In genomic region chr5:35248843-35249780, GRCh38 we compare ENCODE assay signal across 11 cellular contexts. TPM values are rescaled to one million over a fixed set of nuclear protein-coding genes. Genes with fewer than 3 reads are reported as not detected.
DNase-seq lines count a peak whose midpoint lies in the region; ATAC-seq and TF ChIP-seq lines count a peak whose summit lies in the region.
"Had no signal": no experiment of that assay in that cellular context is flagged by ENCODE, and none has a peak within 500 bp of the region (broad histone marks: within the 10 kb centered on the region; RNA-seq: fewer than 3 reads in every experiment).

No MANE protein-coding gene starts in this region.

- peaks cover 0 to 13% (median 9%) of the 10 kb centered on the region in 4 donors for H3K4me1 ChIP-seq in esophagus muscularis mucosa

- H3K9me3 Mint-ChIP-seq in CD4-positive, alpha-beta T cell, result peaks cover 6% of the 10 kb centered on the region

- 75% methylated on average over 5 of the region's 5 CpGs for WGBS in esophagus muscularis mucosa

- no peak for TF ChIP-seq EP300 in esophagus muscularis mucosa (IDR thresholded peaks at IDR 0.05)

- POLR2A ChIA-PET in CD4-positive, alpha-beta T cell (lab: Charles Lee), result no interaction called here

- DNase-seq in EL (peak; percentile 17), NCI-H82 (lab: John Stamatoyannopoulos, UW) (peak; percentile 74), esophagus muscularis mucosa (ENCODE audit: extremely low spot score) (peak; percentile 50), skeletal muscle cell (ENCODE audit: low read depth) (no peak), NOMO-1 treated with dmso at 0.1 percent for 144 hours (lab: John Stamatoyannopoulos, UW; ENCODE audit: unreplicated experiment) (no peak), AG08395 (ENCODE audit: low spot score) (no peak)
- no peak for DNase-seq in CD4-positive, alpha-beta T cell
- no peak for DNase-seq in stimulated activated CD4-positive, alpha-beta T cell treated with anti-CD3 and anti-CD28 coated beads, Interleukin-4, amount 100 ng/mL, for 24 hours
- DNase-seq: body of pancreas, left cardiac atrium had no signal

- intact Hi-C loops in esophagus muscularis mucosa (cut with DNase I), result no loop called here
- intact Hi-C loops in CD4-positive, alpha-beta T cell (cut with DNase I, micrococcal nuclease), result no loop called here

- H3K36me3 Mint-ChIP-seq in CD4-positive, alpha-beta T cell (ENCODE audit: low read depth), result no peaks in the 10 kb centered on the region

- no peaks in the 10 kb centered on the region for H3K27me3 ChIP-seq in esophagus muscularis mucosa
- H3K27me3 ChIP-seq in CD4-positive, alpha-beta T cell (ENCODE audit: control insufficient read depth, insufficient read depth, low read length), result peaks cover 9% of the 10 kb centered on the region
- H3K27me3 ChIP-seq: body of pancreas had no signal

- H3K9me3 ChIP-seq in esophagus muscularis mucosa, result peaks cover 0 to 16% (median 13%) of the 10 kb centered on the region in 4 donors
- peaks cover 7% of the 10 kb centered on the region for H3K9me3 ChIP-seq in CD4-positive, alpha-beta T cell (ENCODE audit: control insufficient read depth, low read length)

- H3K36me3 ChIP-seq in esophagus muscularis mucosa, result no peaks in the 10 kb centered on the region

- H3K27ac ChIP-seq in esophagus muscularis mucosa (replicated peaks in 1 of 4), result no peak overlapping the region
- H3K27ac ChIP-seq in CD4-positive, alpha-beta T cell (ENCODE audit: low read depth, low read length), result no peak overlapping the region
- H3K27ac ChIP-seq: body of pancreas had no signal

- CTCF ChIA-PET in CD4-positive, alpha-beta T cell (lab: Charles Lee), result no interaction called here

- TF ChIP-seq CTCF in esophagus muscularis mucosa (IDR thresholded peaks at IDR 0.05), result no peak
- no peak for TF ChIP-seq CTCF in CD4-positive, alpha-beta T cell (IDR thresholded peaks at IDR 0.05)

- no peak for ATAC-seq in CD4-positive, alpha-beta T cell (ENCODE audit: poor library complexity)
- ATAC-seq: body of pancreas, left cardiac atrium had no signal

- peaks cover 14% of the 10 kb centered on the region for H3K27me3 Mint-ChIP-seq in CD4-positive, alpha-beta T cell

- H3K27ac Mint-ChIP-seq in CD4-positive, alpha-beta T cell, result no peak overlapping the region

- peaks cover 7% of the 10 kb centered on the region for H3K4me1 Mint-ChIP-seq in CD4-positive, alpha-beta T cell (ENCODE audit: low read depth)

- no peak for TF ChIP-seq POLR2A in esophagus muscularis mucosa (IDR thresholded peaks at IDR 0.05; ENCODE audit: low read depth)

- H3K4me3 Mint-ChIP-seq in CD4-positive, alpha-beta T cell, result no peak overlapping the region

- H3K4me3 ChIP-seq in esophagus muscularis mucosa (peak overlapping the region in 1 of 4 donors; percentile 3), skeletal muscle cell (ENCODE audit: low read depth, low read length) (peak overlapping the region; percentile 12)
- H3K4me3 ChIP-seq: body of pancreas had no signal

RNA-seq across cellular contexts. Expression of gene PRLR, which starts 18.8 kb away (rescaled TPM):
- total RNA-seq in esophagus muscularis mucosa, result 1 to 10 TPM in 1 of 4 donors, under 1 TPM in 3; 0.66 to 1.7 (median 0.79) TPM
- total RNA-seq in CD4-positive, alpha-beta T cell, result under 1 TPM in 1 of 2 experiments, not detected in 1; 0.03 TPM
- total RNA-seq: pulmonary artery endothelial cell had no signal

Comparison
In these comparisons a context has a peak if more than half of its experiments do, and no peak if none do; other contexts are left out.
1. DNase-seq: peak in EL (single experiment), NCI-H82 (single experiment) and esophagus muscularis mucosa (single experiment); none in skeletal muscle cell (single experiment), NOMO-1 treated with dmso at 0.1 percent for 144 hours (single experiment), CD4-positive, alpha-beta T cell (0 of 10), AG08395 (single experiment) and stimulated activated CD4-positive, alpha-beta T cell treated with anti-CD3 and anti-CD28 coated beads, Interleukin-4, amount 100 ng/mL, for 24 hours (single experiment).